ENCODE assay signal across 11 cellular contexts in genomic region chr17:56910509-56911235, GRCh38. TPM values are rescaled to one million over a fixed set of nuclear protein-coding genes. Genes with fewer than 3 reads are reported as not detected.
DNase-seq lines count a peak whose midpoint lies in the region; ATAC-seq, FAIRE-seq and TF ChIP-seq lines count a peak whose summit lies in the region.
"Had no signal": no experiment of that assay in that cellular context is flagged by ENCODE, and none has a peak within 500 bp of the region (broad histone marks: within the 10 kb centered on the region; RNA-seq: fewer than 3 reads in every experiment).

No MANE protein-coding gene starts in this region.

- H3K27ac Mint-ChIP-seq in astrocyte (ENCODE audit: unreplicated experiment): no peak overlapping the region
- H3K27ac Mint-ChIP-seq in naive thymus-derived CD4-positive, alpha-beta T cell: peak overlapping the region; percentile 15 to 89 (median 74)

- no peaks in the 10 kb centered on the region for H3K9me3 Mint-ChIP-seq in astrocyte (ENCODE audit: unreplicated experiment)
- peaks cover 0 to 2% (median 0%) of the 10 kb centered on the region in 11 donors for H3K9me3 Mint-ChIP-seq in naive thymus-derived CD4-positive, alpha-beta T cell

- H3K4me2 ChIP-seq in A549 (peak overlapping the region; percentile 15; the same call in 2 of the 3 replicates), astrocyte (ENCODE audit: low read length) (no peak overlapping the region)

- no peaks in the 10 kb centered on the region for H3K27me3 ChIP-seq in astrocyte (ENCODE audit: insufficient read depth, low read length)
- no peaks in the 10 kb centered on the region for H3K27me3 ChIP-seq in naive thymus-derived CD4-positive, alpha-beta T cell (ENCODE audit: control insufficient read depth in 2 of 2, insufficient read depth in 2 of 2, low read length in 2 of 2)
- no peaks in the 10 kb centered on the region for H3K27me3 ChIP-seq in pancreas

- H3K36me3 ChIP-seq in HEK293 (ENCODE audit: control insufficient read depth in 2 of 2, insufficient read depth in 1 of 2, low read length in 2 of 2): peaks cover 12 to 51% of the 10 kb centered on the region in 2 experiments; a peak in 2 of 3 replicates
- H3K36me3 ChIP-seq in astrocyte (ENCODE audit: insufficient read depth, low read length): peaks cover 2% of the 10 kb centered on the region
- peaks cover 0 to 40% (median 0%) of the 10 kb centered on the region in 3 experiments for H3K36me3 ChIP-seq in naive thymus-derived CD4-positive, alpha-beta T cell (ENCODE audit: control insufficient read depth in 2 of 3, insufficient read depth in 3 of 3, low read length in 3 of 3)
- peaks cover 0 to 12% (median 0%) of the 10 kb centered on the region in 3 donors for H3K36me3 ChIP-seq in pancreas

- intact Hi-C loops in naive thymus-derived CD4-positive, alpha-beta T cell (cut with micrococcal nuclease): loop anchor here (5.0 kb wide), 4 partner anchors 67 to 1488 kb away; partner anchors contain the start of genes MMD (in 1 of the 2), SCPEP1 (in 1 of the 2) and VEZF1 (in 1 of the 2)
- intact Hi-C loops in pancreas (cut with DNase I): no loop called here

- H3K9me3 ChIP-seq in A549 (no peaks in the 10 kb centered on the region), HEK293 (ENCODE audit: control insufficient read depth, insufficient read depth, low read depth, low read length) (no peaks in the 10 kb centered on the region), astrocyte (ENCODE audit: insufficient read depth, low read depth, low read length) (no peaks in the 10 kb centered on the region), pancreas (no peaks in the 10 kb centered on the region)
- H3K9me3 ChIP-seq in naive thymus-derived CD4-positive, alpha-beta T cell (ENCODE audit: control insufficient read depth in 2 of 3, low read length in 3 of 3): no peaks in the 10 kb centered on the region

- H2AFZ ChIP-seq in astrocyte (ENCODE audit: low read depth, low read length): no peak overlapping the region

- no peak overlapping the region for H3K9ac ChIP-seq in astrocyte (ENCODE audit: low read length)

- H4K20me1 ChIP-seq in astrocyte (ENCODE audit: insufficient read depth, low read length): peaks cover 28% of the 10 kb centered on the region

- H3K4me1 ChIP-seq in A549 (peaks cover 37% of the 10 kb centered on the region), HEK293 (ENCODE audit: control insufficient read depth, insufficient read depth, low read length) (peaks cover 4% of the 10 kb centered on the region), astrocyte (ENCODE audit: insufficient read depth, low read length) (peaks cover 20% of the 10 kb centered on the region), pancreas (peaks cover 7 to 25% (median 12%) of the 10 kb centered on the region in 3 donors)
- H3K4me1 ChIP-seq in naive thymus-derived CD4-positive, alpha-beta T cell (ENCODE audit: control insufficient read depth in 2 of 2, insufficient read depth in 2 of 2, low read length in 2 of 2): peaks cover 35 to 36% of the 10 kb centered on the region in 2 donors

- no peak for TF ChIP-seq EP300 in A549 (IDR thresholded peaks at IDR 0.05)

- WGBS in A549 (ENCODE audit: missing lambda C conversion rate): 67% methylated on average over 7 of the region's 7 CpGs
- WGBS in pancreas, 2 donors: 74 to 75% methylated on average over 7 of the region's 7 CpGs

- H3K27ac ChIP-seq in A549 (peak overlapping the region in 1 of 2 experiments; percentile 17; a peak in 1 of 6 replicates), HEK293 (ENCODE audit: extremely low read depth, low read depth, low read length) (no peak overlapping the region), astrocyte (ENCODE audit: low read depth, low read length) (no peak overlapping the region), pancreas (no peak overlapping the region)
- H3K27ac ChIP-seq in naive thymus-derived CD4-positive, alpha-beta T cell (ENCODE audit: low read depth, low read length): peak overlapping the region; percentile 41

- DNase-seq in A549 (ENCODE audit: low read depth in 1 of 2, low spot score in 1 of 2) (no peak), astrocyte (ENCODE audit: low read depth) (no peak), GOT3 (lab: John Stamatoyannopoulos, UW) (no peak), ureter (ENCODE audit: low spot score) (no peak), pancreas (no peak), AML-193 (lab: John Stamatoyannopoulos, UW) (no peak)
- DNase-seq in naive thymus-derived CD4-positive, alpha-beta T cell: no peak
- DNase-seq: activated CD8-positive, alpha-beta memory T cell treated with anti-CD3 and anti-CD28 coated beads, Interleukin-2, amount 50 U/mL, for 4 hours; COR-L47 had no signal

- CTCF ChIA-PET in A549 (lab: Yijun Ruan, JAX) (interaction anchor here (1.5 to 3.2 kb wide), 5 partner anchors 29 to 91 kb away, joined by 4 to 15 read pairs (median 7); partner anchors contain the start of gene COIL), HEK293 (lab: Yijun Ruan, JAX) (interaction anchor here (1.0 to 1.3 kb wide), 2 partner anchors 19 to 91 kb away, joined by 5 to 9 read pairs; no protein-coding TSS in a partner anchor)
- CTCF ChIA-PET in naive thymus-derived CD4-positive, alpha-beta T cell (lab: Charles Lee): no interaction called here

- peaks cover 37% of the 10 kb centered on the region for H3K79me2 ChIP-seq in astrocyte (ENCODE audit: insufficient read depth, low read length)

- H3K4me3 Mint-ChIP-seq in astrocyte (ENCODE audit: unreplicated experiment): peak overlapping the region; percentile 55
- peak overlapping the region; percentile 29 to 95 (median 66) for H3K4me3 Mint-ChIP-seq in naive thymus-derived CD4-positive, alpha-beta T cell

- H3K27me3 Mint-ChIP-seq in astrocyte (ENCODE audit: low read depth, unreplicated experiment): no peaks in the 10 kb centered on the region
- H3K27me3 Mint-ChIP-seq in naive thymus-derived CD4-positive, alpha-beta T cell: no peaks in the 10 kb centered on the region

- FAIRE-seq in A549 (lab: Jason Lieb, UNC) (no peak), astrocyte (lab: Jason Lieb, UNC) (no peak), pancreas (lab: Jason Lieb, UNC) (no peak)
- FAIRE-seq: endometrium had no signal

- H3K4me1 Mint-ChIP-seq in astrocyte (ENCODE audit: low read depth, unreplicated experiment): peaks cover 15% of the 10 kb centered on the region
- peaks cover 40 to 70% (median 59%) of the 10 kb centered on the region in 7 donors for H3K4me1 Mint-ChIP-seq in naive thymus-derived CD4-positive, alpha-beta T cell

- TF ChIP-seq RAD21 in A549 (conservative IDR thresholded peaks at IDR 0.05 in 1 of 2, IDR thresholded peaks at IDR 0.05 in 1 of 2): no peak

- no peak for TF ChIP-seq POLR2A in A549 (IDR thresholded peaks at IDR 0.05; ENCODE audit: low read length)

- POLR2A ChIA-PET in A549 (lab: Yijun Ruan, JAX) (no interaction called here), HEK293 (lab: Yijun Ruan, JAX) (interaction anchor here (1.1 to 1.4 kb wide), 2 partner anchors 9 to 11 kb away, joined by 3 read pairs; no protein-coding TSS in a partner anchor)
- POLR2A ChIA-PET in naive thymus-derived CD4-positive, alpha-beta T cell (lab: Charles Lee): no interaction called here

- no peak overlapping the region for H3K4me3 ChIP-seq in A549
- H3K4me3 ChIP-seq in HEK293 (ENCODE audit: low read depth, low read length): no peak overlapping the region
- H3K4me3 ChIP-seq in astrocyte (ENCODE audit: insufficient read depth, low read depth, low read length): no peak overlapping the region
- no peak overlapping the region for H3K4me3 ChIP-seq in naive thymus-derived CD4-positive, alpha-beta T cell (ENCODE audit: low read length)
- no peak overlapping the region for H3K4me3 ChIP-seq in pancreas

- ATAC-seq in A549: no peak
- ATAC-seq in naive thymus-derived CD4-positive, alpha-beta T cell: no peak
- no peak for ATAC-seq in pancreas

- TF ChIP-seq CTCF in A549 (IDR thresholded peaks at IDR 0.05) (no peak), HEK293 (tag by site-specific recombination; IDR thresholded peaks at IDR 0.05) (no peak), astrocyte (IDR thresholded peaks at IDR 0.05; ENCODE audit: insufficient read depth, low read depth, low read length) (no peak), pancreas (IDR thresholded peaks at IDR 0.05) (no peak)

- H3K36me3 Mint-ChIP-seq in astrocyte (ENCODE audit: low read depth, unreplicated experiment): peaks cover 24% of the 10 kb centered on the region
- peaks cover 11 to 46% (median 26%) of the 10 kb centered on the region in 5 donors for H3K36me3 Mint-ChIP-seq in naive thymus-derived CD4-positive, alpha-beta T cell

TF ChIP-seq in A549, 52 proteins besides CTCF, POLR2A, EP300 and RAD21:
- no peak for TF ChIP-seq SMC3 (IDR thresholded peaks at IDR 0.05)

TF ChIP-seq in HEK293, 187 proteins besides CTCF, POLR2A, EP300 and RAD21:
- TF ChIP-seq ZNF121 (tag by site-specific recombination; IDR thresholded peaks at IDR 0.05) (peak; percentile 69), ZNF580 (tag by site-specific recombination; IDR thresholded peaks at IDR 0.05) (no peak)

RNA-seq across cellular contexts. Expression of gene TRIM25, which starts 3.2 kb away (rescaled TPM):
- 56.6 and 65.4 TPM in 2 replicates for polyA plus RNA-seq in A549 (2011; rRNA removed)
- 15.5 and 19.3 TPM in 2 replicates for polyA plus RNA-seq in A549 (2012; cell fraction: cytosol; rRNA removed)
- polyA plus RNA-seq in A549 (2012; cell fraction: nucleus; rRNA removed): 35.4 and 43.1 TPM in 2 replicates
- polyA plus RNA-seq in A549 (2017; fragmentation: RNase III; extraction: RNeasy Plus Mini Kit Qiagen cat#74134 plus additional on column Dnase treatment): 38.3 to 40.7 TPM (median 39.8 TPM) in 3 replicates
- 50.2 and 53.5 TPM in 2 replicates for polyA minus RNA-seq in A549 (2011; rRNA and poly(A)+ RNA removed)
- 96.3 and 105 TPM in 2 replicates for total RNA-seq in astrocyte
- 100 to 1,000 TPM in 1 of 5 experiments, 10 to 100 TPM in 4; 45.9 to 133 (median 61.8) TPM for total RNA-seq in naive thymus-derived CD4-positive, alpha-beta T cell
- 1 to 10 TPM; 4.8 to 8.1 TPM for polyA plus RNA-seq in naive thymus-derived CD4-positive, alpha-beta T cell
- 118 TPM for total RNA-seq in ureter
- 10 to 100 TPM; 19.8 to 39.4 (median 21.7) TPM for total RNA-seq in pancreas
- polyA plus RNA-seq in pancreas: 10 to 100 TPM; 12.2 to 17.3 TPM

RNA-seq across cellular contexts. Expression of gene COIL, which starts 50.2 kb away (rescaled TPM):
- polyA plus RNA-seq in A549 (2011; rRNA removed) (13.5 and 16.9 TPM in 2 replicates), A549 (2017; fragmentation: RNase III; extraction: RNeasy Plus Mini Kit Qiagen cat#74134 plus additional on column Dnase treatment) (19.9 to 20.7 TPM (median 20.3 TPM) in 3 replicates), pancreas (1 to 10 TPM; 4.4 to 8.6 TPM)
- 4.5 and 4.6 TPM in 2 replicates for polyA plus RNA-seq in A549 (2012; cell fraction: cytosol; rRNA removed)
- polyA plus RNA-seq in A549 (2012; cell fraction: nucleus; rRNA removed): 3.7 and 5.9 TPM in 2 replicates
- 6.9 and 7.2 TPM in 2 replicates for polyA minus RNA-seq in A549 (2011; rRNA and poly(A)+ RNA removed)
- total RNA-seq in astrocyte (18.8 and 20.6 TPM in 2 replicates), ureter (17.9 TPM), pancreas (1 to 10 TPM; 3.6 to 8.3 (median 6.3) TPM)
- total RNA-seq in naive thymus-derived CD4-positive, alpha-beta T cell: 10 to 100 TPM; 13.1 to 22.7 (median 19.0) TPM
- polyA plus RNA-seq in naive thymus-derived CD4-positive, alpha-beta T cell: 10 to 100 TPM; 13.0 to 18.6 TPM

Comparison
In these comparisons a context has a peak if more than half of its experiments do, and no peak if none do; other contexts are left out.
1. intact Hi-C loops: an anchor here in naive thymus-derived CD4-positive, alpha-beta T cell (5.0 kb wide); none called in pancreas.